Comparison of ENCODE assay signal across 1 cellular context in genomic region chr1:46337409-46337808, GRCh38. TPM values are rescaled to one million over a fixed set of nuclear protein-coding genes. Genes with fewer than 3 reads are reported as not detected.
"Had no signal": no experiment of that assay in that cellular context is flagged by ENCODE, and none has a peak within 500 bp of the region (broad histone marks: within the 10 kb centered on the region; RNA-seq: fewer than 3 reads in every experiment).

No MANE protein-coding gene starts in this region.

RNA-seq across cellular contexts. Expression of gene FAAH, which starts 56.7 kb away (rescaled TPM):
- total RNA-seq: LHCN-M2 had no signal
